Comparison of ENCODE assay signal across 8 cellular contexts in the genomic region with DNA sequence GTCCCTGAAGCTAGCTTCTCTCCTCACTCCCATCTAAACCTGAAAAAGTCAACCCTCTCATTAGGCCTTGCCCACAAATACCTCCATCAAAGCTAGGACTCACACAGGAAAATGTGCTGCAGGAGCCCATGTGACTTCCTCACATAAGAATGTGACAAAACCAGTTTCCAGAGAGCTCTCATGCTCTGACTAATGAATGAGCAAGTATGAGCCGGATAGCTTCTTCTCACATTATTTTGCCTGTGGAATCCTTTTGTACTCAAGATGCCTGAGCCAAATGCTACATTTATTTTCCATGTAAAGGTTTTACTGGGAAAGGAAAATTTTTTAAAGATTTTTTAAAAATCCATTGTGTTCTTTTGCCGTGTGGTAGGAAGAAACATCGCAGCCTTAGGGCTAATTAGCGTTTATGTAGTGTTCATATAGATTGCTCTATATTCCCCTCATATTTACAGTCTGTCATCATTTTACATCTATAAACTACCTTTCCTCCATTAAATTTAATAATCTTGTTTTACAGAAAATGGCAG.
DNase-seq lines count a peak whose midpoint lies in the region; ATAC-seq and TF ChIP-seq lines count a peak whose summit lies in the region.

No MANE protein-coding gene starts in this region.

- POLR2A ChIA-PET in OCI-LY7 (lab: Charles Lee), result interaction anchor here (0.6 kb wide), 1 partner anchor 24 kb away, joined by 3 read pairs; no protein-coding TSS in a partner anchor

- H3K4me1 Mint-ChIP-seq in HFFc6 (ENCODE audit: low read depth), result peaks cover 44% of the 10 kb centered on the region

- CTCF ChIA-PET in OCI-LY7 (lab: Charles Lee; ENCODE audit: unreplicated experiment), result no interaction called here

- intact Hi-C loops in Right ventricle myocardium inferior (cut with DNase I), result no loop called here
- intact Hi-C loops in OCI-LY7 (cut with micrococcal nuclease; ENCODE audit: unreplicated experiment), result no loop called here

- H3K4me1 ChIP-seq in SJSA1 (replicated peaks), result peaks cover 17% of the 10 kb centered on the region
- H3K4me1 ChIP-seq in OCI-LY7 (ENCODE audit: insufficient read depth, low read length, poor library complexity, severe bottlenecking), result peaks cover 13% of the 10 kb centered on the region

- TF ChIP-seq CTCF in HFFc6 (IDR thresholded peaks at IDR 0.05) (no peak), epithelial cell of esophagus (IDR thresholded peaks at IDR 0.05; ENCODE audit: insufficient read depth, low read depth, low read length, missing control alignments) (no peak), retinal pigment epithelial cell (conservative IDR thresholded peaks at IDR 0.05; ENCODE audit: low read depth, low read length) (no peak), OCI-LY7 (conservative IDR thresholded peaks at IDR 0.05; ENCODE audit: low read length) (no peak)

- no peaks in the 10 kb centered on the region for H3K27me3 ChIP-seq in SJSA1 (replicated peaks)

- H3K36me3 ChIP-seq in SJSA1 (no peaks in the 10 kb centered on the region), OCI-LY7 (ENCODE audit: insufficient read depth, low read length) (no peaks in the 10 kb centered on the region)

- H3K36me3 Mint-ChIP-seq in HFFc6 (ENCODE audit: low read depth), result no peaks in the 10 kb centered on the region

- no peak overlapping the region for H3K4me3 ChIP-seq in SJSA1
- no peak overlapping the region for H3K4me3 ChIP-seq in epithelial cell of esophagus (ENCODE audit: low read length)
- no peak overlapping the region for H3K4me3 ChIP-seq in retinal pigment epithelial cell (ENCODE audit: low read length)
- no peak overlapping the region for H3K4me3 ChIP-seq in OCI-LY7 (ENCODE audit: low read depth, low read length, poor library complexity, severe bottlenecking)

- H3K27me3 Mint-ChIP-seq in HFFc6 (ENCODE audit: insufficient read depth), result no peaks in the 10 kb centered on the region

- H2AFZ ChIP-seq in OCI-LY7 (ENCODE audit: low read length), result no peak overlapping the region

- BruUV-seq in OCI-LY7 (replicated peaks; lab: Mats Ljungman, UMichigan), result no TSS peak

- H3K9me3 ChIP-seq in SJSA1 (replicated peaks), result no peaks in the 10 kb centered on the region
- no peaks in the 10 kb centered on the region for H3K9me3 ChIP-seq in OCI-LY7 (ENCODE audit: low read length)

- H3K4me3 Mint-ChIP-seq in HFFc6, result no peak overlapping the region; the same call in 1 of the 2 replicates

- H3K9me3 Mint-ChIP-seq in HFFc6, result no peaks in the 10 kb centered on the region

- no peak for ATAC-seq in Right ventricle myocardium inferior

- no peak overlapping the region for H3K4me2 ChIP-seq in OCI-LY7 (ENCODE audit: low read length)

- no peaks in the 10 kb centered on the region for H4K20me1 ChIP-seq in OCI-LY7 (ENCODE audit: insufficient read depth, low read length)

- H3K79me2 ChIP-seq in OCI-LY7 (ENCODE audit: insufficient read depth, low read depth, low read length), result no peaks in the 10 kb centered on the region

- H3K27ac ChIP-seq in SJSA1 (peak overlapping the region; percentile 56), OCI-LY7 (ENCODE audit: low read depth, low read length, poor library complexity, severe bottlenecking) (no peak overlapping the region)

- DNase-seq in HFFc6, result peak; percentile 93
- peak; percentile 67 to 74 for DNase-seq in SJSA1 (ENCODE audit: low read depth in 1 of 2, low spot score in 2 of 2)
- peak; percentile 99 for DNase-seq in epithelial cell of esophagus (ENCODE audit: low read depth)
- DNase-seq in retinal pigment epithelial cell (ENCODE audit: low read depth), result peak; percentile 68
- DNase-seq in midbrain (lab: John Stamatoyannopoulos, UW), result no peak
- DNase-seq in Right ventricle myocardium inferior (ENCODE audit: missing footprints), result no peak
- no peak for DNase-seq in putamen (ENCODE audit: low spot score)
- DNase-seq in OCI-LY7 (ENCODE audit: low spot score), result no peak

- no peaks in the 10 kb centered on the region for H3K9me2 ChIP-seq in OCI-LY7 (ENCODE audit: insufficient read depth, low read length)

- peak overlapping the region; percentile 90 for H3K27ac Mint-ChIP-seq in HFFc6

Comparison
In these comparisons a context has a peak if more than half of its experiments do, and no peak if none do; other contexts are left out.
1. DNase-seq: peak in HFFc6 (single experiment), SJSA1 (2 of 2), epithelial cell of esophagus (single experiment) and retinal pigment epithelial cell (single experiment); none in midbrain (single experiment), Right ventricle myocardium inferior (single experiment), putamen (single experiment) and OCI-LY7 (single experiment).